Comparison of ENCODE assay signal across 27 cellular contexts in the genomic region with DNA sequence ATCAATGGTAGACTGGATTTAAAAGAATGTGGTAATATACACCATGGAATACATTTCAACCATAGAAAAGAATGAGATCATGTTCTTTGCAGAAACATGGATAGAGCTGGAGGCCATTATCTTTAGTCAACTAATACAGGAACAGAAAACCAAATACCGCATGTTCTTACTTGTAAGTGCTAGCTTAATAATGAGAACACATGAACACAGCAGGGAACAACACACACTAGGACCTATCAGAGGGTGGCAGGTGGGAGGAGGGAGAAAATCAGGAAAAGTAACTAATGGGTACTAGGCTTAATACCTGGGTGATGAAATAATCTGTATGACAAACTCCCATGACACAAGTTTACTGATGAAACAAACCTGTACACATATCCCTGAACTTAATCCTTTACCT.
"Had no signal": no experiment of that assay in that cellular context is flagged by ENCODE, and none has a peak within 500 bp of the region (broad histone marks: within the 10 kb centered on the region; RNA-seq: fewer than 3 reads in every experiment).

No MANE protein-coding gene starts in this region.

- H3K9me3 ChIP-seq: testis, thoracic aorta, thyroid gland, tibial artery, tibial nerve, transverse colon, upper lobe of right lung, uterus, vagina had no signal

- H3K27ac ChIP-seq: stomach, suprapubic skin, testis, thoracic aorta, thyroid gland, tibial artery, tibial nerve, transverse colon, upper lobe of left lung, upper lobe of right lung, uterus, vagina had no signal

- H3K4me1 ChIP-seq: stomach, suprapubic skin, testis, thyroid gland, tibial artery, tibial nerve, transverse colon, upper lobe of left lung, upper lobe of right lung, uterus, vagina had no signal

- H3K27me3 ChIP-seq: stomach, suprapubic skin, testis, thyroid gland, tibial artery, tibial nerve, transverse colon, upper lobe of left lung, upper lobe of right lung, uterus, vagina had no signal

- FAIRE-seq: urothelium cell line had no signal

- ATAC-seq: stimulated activated effector memory CD8-positive, alpha-beta T cell treated with anti-CD3 and anti-CD28 coated beads, Interleukin-12 subunit alpha, Interleukin-12 subunit beta, amount 100 ng/mL, for 72 hours; stimulated activated memory B cell treated with anti-CD40 and anti-IgM and Interleukin-4, amounts not matched to agents 10 μg/mL and 1 μg/mL and 100 μg/mL, for 72 hours; stimulated activated naive B cell treated with anti-CD40 and anti-IgM and Interleukin-4, amounts not matched to agents 10 μg/mL and 1 μg/mL and 100 μg/mL, for 72 hours; stimulated activated naive CD8-positive, alpha-beta T cell treated with anti-CD3 and anti-CD28 coated beads, Interleukin-15, amount 100 ng/mL, for 72 hours; stimulated activated naive CD8-positive, alpha-beta T cell treated with anti-CD3 and anti-CD28 coated beads, Interleukin-15, Interleukin-2, amounts not matched to agents 100 U/mL and 50 U/mL, for 24 hours; upper lobe of right lung had no signal

- DNase-seq: stimulated activated CD4-positive, alpha-beta T cell treated with anti-CD3 and anti-CD28 coated beads, Interleukin-2, amount 100 ng/mL, for 48 hours; stimulated activated CD4-positive, alpha-beta T cell treated with anti-CD3 and anti-CD28 coated beads, Interleukin-4, amount 100 ng/mL, for 1 hour; stimulated activated CD4-positive, alpha-beta T cell treated with anti-CD3 and anti-CD28 coated beads, Interleukin-4, amount 100 ng/mL, for 24 hours; stimulated activated CD4-positive, alpha-beta T cell treated with anti-CD3 and anti-CD28 coated beads, Interleukin-4, amount 100 ng/mL, for 4 hours; stimulated activated CD8-positive, alpha-beta memory T cell treated with anti-CD3 and anti-CD28 coated beads, Interleukin-4, amount 100 ng/mL, for 48 hours; stimulated activated naive B cell treated with anti-CD40 and anti-IgM and Interleukin-4, amounts not matched to agents 10 μg/mL and 1 μg/mL and 100 μg/mL, for 72 hours; stimulated activated naive CD4-positive, alpha-beta T cell; stimulated activated naive CD4-positive, alpha-beta T cell treated with Interleukin-2 at 50 U/mL for 16 hours; stimulated activated naive CD8-positive, alpha-beta T cell treated with anti-CD3 and anti-CD28 coated beads, Interleukin-15, amount 100 ng/mL, for 72 hours; stimulated activated naive CD8-positive, alpha-beta T cell treated with anti-CD3 and anti-CD28 coated beads, Interleukin-15, Interleukin-2, amounts not matched to agents 100 U/mL and 50 U/mL, for 24 hours; stomach; substantia nigra; testis; thyroid gland; tibial artery; transverse colon; trophoblast cell; upper lobe of left lung; upper lobe of right lung; uterus had no signal

- H3K4me3 ChIP-seq: stomach, suprapubic skin, testis, thoracic aorta, thyroid gland, tibial artery, tibial nerve, transverse colon, upper lobe of left lung, upper lobe of right lung, uterus, vagina had no signal

- H3K36me3 ChIP-seq: stomach, suprapubic skin, thoracic aorta, thyroid gland, tibial artery, tibial nerve, transverse colon, upper lobe of left lung, upper lobe of right lung, uterus, vagina had no signal
